1 cellular context compared by ENCODE assay signal in genomic region chr14:103314496-103315277, GRCh38.
TF ChIP-seq lines count a peak whose summit lies in the region.

No MANE protein-coding gene starts in this region.

TF ChIP-seq in K562, 482 proteins besides CTCF, POLR2A, EP300 and RAD21 (continued from another document):
- TF ChIP-seq CCNT2 (IDR thresholded peaks at IDR 0.05; ENCODE audit: borderline replicate concordance, extremely low read depth, insufficient read length, low read depth, low read length), result peak; percentile 68
- TF ChIP-seq ARID2 (IDR thresholded peaks at IDR 0.05), result no peak
- TF ChIP-seq CBX3 (IDR thresholded peaks at IDR 0.05; ENCODE audit: borderline replicate concordance in 1 of 2, low read length in 2 of 2), result no peak
- TF ChIP-seq ERF (CRISPR knock-in tag; IDR thresholded peaks at IDR 0.05), result no peak
- TF ChIP-seq POLR2AphosphoS2 (IDR thresholded peaks at IDR 0.05; ENCODE audit: low read length), result no peak
- TF ChIP-seq NCOR1 (IDR thresholded peaks at IDR 0.05), result peak; percentile 90
- TF ChIP-seq ZBTB43 (CRISPR knock-in tag; IDR thresholded peaks at IDR 0.05), result no peak
- no peak for TF ChIP-seq RNF219 (CRISPR knock-in tag; IDR thresholded peaks at IDR 0.05)
- TF ChIP-seq ZBTB8A (IDR thresholded peaks at IDR 0.05; ENCODE audit: partially characterized antibody), result no peak
- TF ChIP-seq MTA2 (IDR thresholded peaks at IDR 0.05; ENCODE audit: low read depth), result peak; percentile 63
